Comparison of ENCODE assay signal across 21 cellular contexts in the genomic region with DNA sequence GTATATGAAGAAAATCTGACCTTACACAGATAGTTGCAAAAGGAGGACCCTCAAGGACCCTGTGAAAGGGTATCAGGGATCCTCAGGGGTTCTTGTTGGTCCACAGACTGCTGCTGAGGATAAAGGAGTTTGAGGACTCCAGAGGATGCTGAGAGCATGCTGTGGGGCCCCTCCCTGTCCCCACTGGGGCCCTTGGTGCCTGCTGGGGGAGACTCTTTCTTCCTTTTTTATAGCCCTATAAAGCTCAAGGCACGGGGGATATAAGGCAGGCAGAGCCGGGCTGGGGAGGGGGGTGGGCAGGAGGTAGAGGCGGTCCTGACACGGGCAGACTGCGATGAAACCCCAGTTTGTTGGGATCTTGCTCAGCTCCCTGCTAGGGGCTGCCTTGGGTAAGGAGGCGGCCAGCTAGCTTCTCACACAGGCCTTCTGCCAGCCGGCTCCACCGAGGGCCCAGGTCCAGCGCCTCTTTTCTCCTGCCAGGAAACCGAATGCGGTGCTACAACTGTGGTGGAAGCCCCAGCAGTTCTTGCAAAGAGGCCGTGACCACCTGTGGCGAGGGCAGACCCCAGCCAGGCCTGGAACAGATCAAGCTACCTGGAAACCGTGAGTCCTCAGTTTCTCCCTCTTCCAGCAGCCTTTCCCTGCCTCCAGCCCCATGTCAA. TPM values are rescaled to one million over a fixed set of nuclear protein-coding genes. Genes with fewer than 3 reads are reported as not detected.
DNase-seq lines count a peak whose midpoint lies in the region; ATAC-seq and TF ChIP-seq lines count a peak whose summit lies in the region.
"Had no signal": no experiment of that assay in that cellular context is flagged by ENCODE, and none has a peak within 500 bp of the region (broad histone marks: within the 10 kb centered on the region; RNA-seq: fewer than 3 reads in every experiment).

TSS of gene LY6G6D (plus strand) at position 327 of the 662 bp plus-strand sequence. CDS start at position 335, 8 bp downstream.

- H3K9ac ChIP-seq in mucosa of rectum (ENCODE audit: low read depth in 1 of 2, low read length in 2 of 2), result peak within 1 kb of the TSS in 1 of 2 donors; percentile 36

- no peak for TF ChIP-seq EP300 in sigmoid colon (IDR thresholded peaks at IDR 0.05)

- TF ChIP-seq POLR2A in sigmoid colon (IDR thresholded peaks at IDR 0.05), result no peak

- no peaks in the 10 kb centered on the region for H3K36me3 ChIP-seq in H7 (replicated peaks; ENCODE audit: control insufficient read depth, insufficient read depth, low read length)
- H3K36me3 ChIP-seq in WERI-Rb-1, result no peaks in the 10 kb centered on the region
- no peaks in the 10 kb centered on the region for H3K36me3 ChIP-seq in mucosa of rectum (ENCODE audit: control insufficient read depth in 2 of 2, insufficient read depth in 2 of 2, low read length in 2 of 2)
- no peaks in the 10 kb centered on the region for H3K36me3 ChIP-seq in sigmoid colon
- H3K36me3 ChIP-seq: cardiac muscle cell had no signal

- 76 to 77% methylated on average over 14 of the region's 14 CpGs for WGBS in sigmoid colon, 2 donors

- H3K9me3 ChIP-seq in WERI-Rb-1 (ENCODE audit: severe bottlenecking), result no peaks in the 10 kb centered on the region
- H3K9me3 ChIP-seq in mucosa of rectum (ENCODE audit: control insufficient read depth in 2 of 2, low read length in 2 of 2), result no peaks in the 10 kb centered on the region
- H3K9me3 ChIP-seq in sigmoid colon, result no peaks in the 10 kb centered on the region
- H3K9me3 ChIP-seq: mucosa of descending colon had no signal

- TF ChIP-seq CTCF in WERI-Rb-1 (IDR thresholded peaks at IDR 0.05; ENCODE audit: low read depth, low read length), result no peak
- TF ChIP-seq CTCF in sigmoid colon (IDR thresholded peaks at IDR 0.05), result no peak

- intact Hi-C loops in sigmoid colon (cut with DNase I), result no loop called here

- H3K27me3 Mint-ChIP-seq in activated CD8-positive, alpha-beta memory T cell treated with anti-CD3 and anti-CD28 coated beads, Interleukin-2, amount 10 ng/mL, durations not matched to agents 7 days and 5 days, result peaks cover 8% of the 10 kb centered on the region
- H3K27me3 Mint-ChIP-seq: activated naive CD8-positive, alpha-beta T cell treated with anti-CD3 and anti-CD28 coated beads, Interleukin-2, amount 50 U/mL, for 24 hours had no signal

- no peak for ATAC-seq in activated CD8-positive, alpha-beta memory T cell treated with anti-CD3 and anti-CD28 coated beads, Interleukin-2, amount 10 ng/mL, durations not matched to agents 7 days and 5 days
- ATAC-seq in HG02763 (IDR thresholded peaks at IDR 0.05; ENCODE audit: unreplicated experiment) (no peak), HG02798 (IDR thresholded peaks at IDR 0.05; ENCODE audit: poor library complexity, unreplicated experiment) (no peak)
- ATAC-seq: activated naive CD8-positive, alpha-beta T cell treated with anti-CD3 and anti-CD28 coated beads, Interleukin-2, amount 50 U/mL, for 24 hours; left cardiac atrium; mucosa of descending colon had no signal

- H3K27ac ChIP-seq in WERI-Rb-1 (peak within 1 kb of the TSS; percentile 59), mucosa of rectum (ENCODE audit: low read depth in 2 of 2, low read length in 2 of 2) (peak within 1 kb of the TSS; percentile 61 to 65), sigmoid colon (peak within 1 kb of the TSS in 3 of 4 donors; percentile 71 to 74 (median 72))
- H3K27ac ChIP-seq: cardiac muscle cell had no signal

- H3K9me3 Mint-ChIP-seq in activated CD8-positive, alpha-beta memory T cell treated with anti-CD3 and anti-CD28 coated beads, Interleukin-2, amount 10 ng/mL, durations not matched to agents 7 days and 5 days (ENCODE audit: low read depth), result no peaks in the 10 kb centered on the region
- H3K9me3 Mint-ChIP-seq: activated naive CD8-positive, alpha-beta T cell treated with anti-CD3 and anti-CD28 coated beads, Interleukin-2, amount 50 U/mL, for 24 hours had no signal

- H3K4me3 ChIP-seq in H7 (ENCODE audit: insufficient read depth, low read depth, low read length) (no peak within 1 kb of the TSS), WERI-Rb-1 (ENCODE audit: low read depth, low read length) (no peak within 1 kb of the TSS), mucosa of rectum (ENCODE audit: low read length in 2 of 2) (no peak within 1 kb of the TSS), sigmoid colon (no peak within 1 kb of the TSS)
- H3K4me3 ChIP-seq: cardiac muscle cell, mucosa of descending colon had no signal

- H3K4me1 Mint-ChIP-seq in activated CD8-positive, alpha-beta memory T cell treated with anti-CD3 and anti-CD28 coated beads, Interleukin-2, amount 10 ng/mL, durations not matched to agents 7 days and 5 days, result peaks cover 14% of the 10 kb centered on the region

- H3K4me1 ChIP-seq in mucosa of rectum (ENCODE audit: control insufficient read depth in 2 of 2, insufficient read depth in 2 of 2, low read length in 2 of 2) (peaks cover 29 to 63% of the 10 kb centered on the region in 2 donors), sigmoid colon (peaks cover 0 to 11% (median 10%) of the 10 kb centered on the region in 4 donors)

- no peak within 1 kb of the TSS for H3K27ac Mint-ChIP-seq in activated CD8-positive, alpha-beta memory T cell treated with anti-CD3 and anti-CD28 coated beads, Interleukin-2, amount 10 ng/mL, durations not matched to agents 7 days and 5 days
- H3K27ac Mint-ChIP-seq: activated naive CD8-positive, alpha-beta T cell treated with anti-CD3 and anti-CD28 coated beads, Interleukin-2, amount 50 U/mL, for 24 hours had no signal

- H3K27me3 ChIP-seq in H7 (ENCODE audit: control insufficient read depth, insufficient read depth, low read length), result no peaks in the 10 kb centered on the region
- no peaks in the 10 kb centered on the region for H3K27me3 ChIP-seq in WERI-Rb-1 (ENCODE audit: insufficient read depth, low read depth, severe bottlenecking)
- no peaks in the 10 kb centered on the region for H3K27me3 ChIP-seq in mucosa of rectum (ENCODE audit: control insufficient read depth in 2 of 2, insufficient read depth in 2 of 2, low read length in 2 of 2)
- H3K27me3 ChIP-seq in sigmoid colon, result no peaks in the 10 kb centered on the region
- H3K27me3 ChIP-seq: cardiac muscle cell had no signal

- CTCF ChIA-PET in activated CD8-positive, alpha-beta memory T cell treated with anti-CD3 and anti-CD28 coated beads, Interleukin-2, amount 10 ng/mL, durations not matched to agents 7 days and 5 days (lab: Charles Lee), result interaction anchor here (0.9 to 1.4 kb wide), 5 partner anchors 8 to 107 kb away, joined by 3 to 4 read pairs (median 3); partner anchors contain the start of genes MPIG6B and MSH5

- no peaks in the 10 kb centered on the region for H3K36me3 Mint-ChIP-seq in activated CD8-positive, alpha-beta memory T cell treated with anti-CD3 and anti-CD28 coated beads, Interleukin-2, amount 10 ng/mL, durations not matched to agents 7 days and 5 days

- DNase-seq in H7 (peak; percentile 73), WERI-Rb-1 (no peak), sigmoid colon (no peak), iPS-NIHi7 (ENCODE audit: extremely low spot score) (no peak)
- no peak for DNase-seq in activated CD8-positive, alpha-beta memory T cell treated with anti-CD3 and anti-CD28 coated beads, Interleukin-2, amount 10 ng/mL, durations not matched to agents 7 days and 5 days
- DNase-seq: activated CD4-positive, alpha-beta T cell treated with anti-CD3 and anti-CD28 coated beads, Interleukin-2, amount 50 U/mL, for 4 hours; activated naive CD8-positive, alpha-beta T cell treated with anti-CD3 and anti-CD28 coated beads, Interleukin-2, amount 50 U/mL, for 24 hours; activated T-cell treated with anti-CD3 and anti-CD28 coated beads, Interleukin-2, amount 50 U/mL, for 48 hours; effector CD4-positive, alpha-beta T cell; HCEC 1CT; hippocampal formation; left cardiac atrium; mucosa of descending colon; NCI-H1105; NCI-H748 treated with DMSO at 0.1 percent for 48 hours; SW 1271 had no signal

- no peak within 1 kb of the TSS for H3K4me3 Mint-ChIP-seq in activated CD8-positive, alpha-beta memory T cell treated with anti-CD3 and anti-CD28 coated beads, Interleukin-2, amount 10 ng/mL, durations not matched to agents 7 days and 5 days
- H3K4me3 Mint-ChIP-seq: activated naive CD8-positive, alpha-beta T cell treated with anti-CD3 and anti-CD28 coated beads, Interleukin-2, amount 50 U/mL, for 24 hours had no signal

RNA-seq across cellular contexts. Expression of gene LY6G6D, which starts in this region (rescaled TPM):
- total RNA-seq in H7 (2014; rRNA removed; shearing (Covaris generic)), result 2.8 TPM in 1 of 2 replicates, not detected in the other
- 10 to 100 TPM in 1 of 4 donors, 1 to 10 TPM in 2, not detected in 1; 2.9 to 21.2 (median 6.4) TPM for total RNA-seq in sigmoid colon
- polyA plus RNA-seq in sigmoid colon, result 1 to 10 TPM in 1 of 3 donors, under 1 TPM in 1, not detected in 1; 0.31 to 8.4 TPM
- total RNA-seq in activated CD8-positive, alpha-beta memory T cell treated with anti-CD3 and anti-CD28 coated beads, Interleukin-2, amount 10 ng/mL, durations not matched to agents 7 days and 5 days, result not detected
- total RNA-seq: cardiac muscle cell, left cardiac atrium, renal cortical epithelial cell had no signal
- polyA plus RNA-seq: cardiac muscle cell had no signal
